1 cellular context compared by ENCODE assay signal in genomic region chr9:130276121-130276520, GRCh38.
TF ChIP-seq lines count a peak whose summit lies in the region.

No MANE protein-coding gene starts in this region.

TF ChIP-seq in WTC11, 78 proteins besides CTCF, POLR2A, EP300 and RAD21 (continued from another document):
- TF ChIP-seq ZNF532 (CRISPR knock-in tag; IDR thresholded peaks at IDR 0.05; ENCODE audit: borderline replicate concordance): no peak
TF ChIP-seq in WTC11: peak in this region for 0.
